21 cellular contexts compared by ENCODE assay signal in genomic region chr13:41954226-41954625, GRCh38.
"Had no signal": no experiment of that assay in that cellular context is flagged by ENCODE, and none has a peak within 500 bp of the region (broad histone marks: within the 10 kb centered on the region; RNA-seq: fewer than 3 reads in every experiment).

No MANE protein-coding gene starts in this region.

- H3K9me3 Mint-ChIP-seq: neural crest cell; stimulated activated memory B cell treated with anti-CD40 and anti-IgM and Interleukin-4, amounts not matched to agents 10 μg/mL and 1 μg/mL and 100 μg/mL, for 72 hours; stimulated activated naive CD8-positive, alpha-beta T cell treated with anti-CD3 and anti-CD28 coated beads, Interleukin-15, amount 100 ng/mL, for 72 hours had no signal

- H3K9me3 ChIP-seq: colonic mucosa, spleen, testis, tibial nerve, upper lobe of right lung, vagina had no signal

- ATAC-seq: foreskin keratinocyte; naive thymus-derived CD4-positive, alpha-beta T cell; right cardiac atrium; stimulated activated memory B cell treated with anti-CD40 and anti-IgM and Interleukin-4, amounts not matched to agents 10 μg/mL and 1 μg/mL and 100 μg/mL, for 72 hours; stimulated activated naive CD8-positive, alpha-beta T cell treated with anti-CD3 and anti-CD28 coated beads, Interleukin-15, amount 100 ng/mL, for 72 hours; upper lobe of right lung had no signal

- H3K4me3 Mint-ChIP-seq: naive thymus-derived CD4-positive, alpha-beta T cell; neural crest cell; stimulated activated memory B cell treated with anti-CD40 and anti-IgM and Interleukin-4, amounts not matched to agents 10 μg/mL and 1 μg/mL and 100 μg/mL, for 72 hours; stimulated activated naive CD8-positive, alpha-beta T cell treated with anti-CD3 and anti-CD28 coated beads, Interleukin-15, amount 100 ng/mL, for 72 hours had no signal

- H3K27ac Mint-ChIP-seq: stimulated activated memory B cell treated with anti-CD40 and anti-IgM and Interleukin-4, amounts not matched to agents 10 μg/mL and 1 μg/mL and 100 μg/mL, for 72 hours; stimulated activated naive CD8-positive, alpha-beta T cell treated with anti-CD3 and anti-CD28 coated beads, Interleukin-15, amount 100 ng/mL, for 72 hours had no signal

- H3K4me1 ChIP-seq: colonic mucosa, foreskin keratinocyte, testis had no signal

- H3K27ac ChIP-seq: colonic mucosa, foreskin keratinocyte, hepatocyte, spleen, testis, tibial nerve, upper lobe of right lung, vagina had no signal

- H3K36me3 ChIP-seq: colonic mucosa, upper lobe of right lung had no signal

- H3K27me3 ChIP-seq: colonic mucosa, foreskin keratinocyte, hepatocyte, spleen, testis, tibial nerve, upper lobe of right lung, vagina had no signal

- DNase-seq: colonic mucosa; dermis blood vessel endothelial cell; foreskin keratinocyte; head of caudate nucleus; kidney glomerular epithelial cell; mesendoderm; naive thymus-derived CD4-positive, alpha-beta T cell; posterior cingulate gyrus; right cardiac atrium; spleen; stimulated activated CD4-positive, alpha-beta T cell treated with anti-CD3 and anti-CD28 coated beads, Interleukin-15, amount 100 ng/mL, for 24 hours; stimulated activated CD4-positive, alpha-beta T cell treated with anti-CD3 and anti-CD28 coated beads, Interleukin-1b, Interleukin-23, amount 100 ng/mL, for 48 hours; stimulated activated CD4-positive, alpha-beta T cell treated with anti-CD3 and anti-CD28 coated beads, Interleukin-4, amount 100 ng/mL, for 24 hours; stimulated activated naive CD8-positive, alpha-beta T cell treated with anti-CD3 and anti-CD28 coated beads, Interleukin-15, amount 100 ng/mL, for 72 hours; testis; upper lobe of right lung had no signal

- H3K27me3 Mint-ChIP-seq: naive thymus-derived CD4-positive, alpha-beta T cell; stimulated activated memory B cell treated with anti-CD40 and anti-IgM and Interleukin-4, amounts not matched to agents 10 μg/mL and 1 μg/mL and 100 μg/mL, for 72 hours; stimulated activated naive CD8-positive, alpha-beta T cell treated with anti-CD3 and anti-CD28 coated beads, Interleukin-15, amount 100 ng/mL, for 72 hours had no signal

- H3K4me3 ChIP-seq: colonic mucosa, hepatocyte, spleen, testis, tibial nerve, upper lobe of right lung, vagina had no signal
